17 cellular contexts compared by ENCODE assay signal in the genomic region with DNA sequence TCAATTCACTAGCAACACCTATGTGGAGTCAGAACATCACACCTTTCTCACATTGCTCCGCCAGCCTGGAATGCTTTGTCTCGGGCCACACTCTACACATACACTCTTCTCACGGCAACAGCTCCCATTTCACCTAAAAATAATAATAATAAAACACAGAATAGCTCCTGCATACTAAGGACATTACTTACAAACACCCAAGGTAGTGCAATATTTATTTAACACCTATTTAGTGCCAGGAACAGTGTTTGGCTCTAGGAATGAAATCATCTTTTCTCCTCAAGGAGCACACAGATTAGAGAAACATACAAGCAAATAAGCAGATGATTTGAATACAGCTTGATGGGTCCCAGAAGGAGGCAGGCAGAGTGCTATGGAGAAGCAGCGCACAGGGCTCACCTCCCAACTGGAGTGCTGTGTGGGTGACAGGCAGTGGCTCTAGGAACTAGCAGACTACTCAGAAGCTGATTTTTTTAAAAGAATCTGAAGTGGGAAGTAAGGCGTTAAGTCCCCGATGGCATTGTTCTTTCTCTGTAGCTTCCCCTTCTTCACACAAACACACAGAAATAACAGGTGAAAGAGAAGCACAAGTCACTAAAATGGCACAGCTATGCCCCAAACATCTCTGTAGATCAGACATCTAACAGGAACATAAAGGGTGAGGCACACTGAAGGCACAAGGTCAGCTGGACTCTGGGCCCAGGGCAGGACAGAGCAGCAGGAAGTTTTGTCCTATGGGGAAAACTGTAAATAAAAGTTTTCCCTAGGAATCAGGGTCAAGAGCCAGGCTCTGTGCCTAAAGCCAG. TPM values are rescaled to one million over a fixed set of nuclear protein-coding genes. Genes with fewer than 3 reads are reported as not detected.
DNase-seq lines count a peak whose midpoint lies in the region; ATAC-seq, FAIRE-seq and TF ChIP-seq lines count a peak whose summit lies in the region.
"Had no signal": no experiment of that assay in that cellular context is flagged by ENCODE, and none has a peak within 500 bp of the region (broad histone marks: within the 10 kb centered on the region; RNA-seq: fewer than 3 reads in every experiment).

No MANE protein-coding gene starts in this region.

- TF ChIP-seq POLR2A in H1 (IDR thresholded peaks at IDR 0.05; ENCODE audit: control extremely low read depth in 1 of 2, low read depth in 2 of 2, low read length in 2 of 2) (no peak), transverse colon (IDR thresholded peaks at IDR 0.05) (no peak)

- no peak for TF ChIP-seq RAD21 in H1 (IDR thresholded peaks at IDR 0.05 in 1 of 2, conservative IDR thresholded peaks at IDR 0.05 in 1 of 2; ENCODE audit: low read depth in 2 of 2, low read length in 2 of 2)

- peaks cover 4% of the 10 kb centered on the region; the same call in 1 of the 2 replicates for H3K79me1 ChIP-seq in H1 (ENCODE audit: low read depth, low read length)

- H3K4ac ChIP-seq in H1 (replicated peaks; ENCODE audit: insufficient read length, low read depth, low read length) = no peak overlapping the region

- DNase-seq in Karpas-422 (no peak), H1 (ENCODE audit: low read depth in 1 of 2, low spot score in 2 of 2) (no peak), pons (ENCODE audit: low spot score) (peak; percentile 33), transverse colon (no peak), tibial artery (no peak)
- DNase-seq: activated naive CD4-positive, alpha-beta T cell treated with anti-CD3 and anti-CD28 coated beads for 36 hours; CD8-positive, alpha-beta memory T cell; naive thymus-derived CD4-positive, alpha-beta T cell; NCI-H187; NCI-H69; stimulated activated CD4-positive, alpha-beta T cell treated with anti-CD3 and anti-CD28 coated beads, Interleukin-4, amount 100 ng/mL, for 24 hours; stimulated activated naive CD8-positive, alpha-beta T cell treated with anti-CD3 and anti-CD28 coated beads, Interleukin-15, Interleukin-2, amounts not matched to agents 100 U/mL and 50 U/mL, for 24 hours had no signal

- H2BK12ac ChIP-seq in H1 (ENCODE audit: low read depth, low read length) = no peak overlapping the region

- peak overlapping the region; percentile 38 for H3K9ac ChIP-seq in Karpas-422 (ENCODE audit: low read length)
- H3K9ac ChIP-seq in H1 (replicated peaks in 1 of 4; ENCODE audit: extremely low read depth in 1 of 4, low read depth in 3 of 4, low read length in 3 of 4) = no peak overlapping the region; a peak in 1 of 7 replicates

- H3K23me2 ChIP-seq in H1 (ENCODE audit: low read depth, low read length) = no peaks in the 10 kb centered on the region

- H3K36me3 ChIP-seq in Karpas-422 (ENCODE audit: insufficient read depth, low read length) = peaks cover 46% of the 10 kb centered on the region
- peaks cover 0 to 5% (median 0%) of the 10 kb centered on the region in 4 experiments; a peak in 1 of 8 replicates for H3K36me3 ChIP-seq in H1 (ENCODE audit: control insufficient read depth in 2 of 4, insufficient read depth in 4 of 4, low read length in 3 of 4)
- no peaks in the 10 kb centered on the region for H3K36me3 ChIP-seq in transverse colon
- H3K36me3 ChIP-seq in tibial artery = no peaks in the 10 kb centered on the region
- H3K36me3 ChIP-seq: gastroesophageal sphincter had no signal

- TF ChIP-seq CTCF in H1 (IDR thresholded peaks at IDR 0.05; ENCODE audit: control extremely low read depth in 1 of 3, insufficient read depth in 1 of 3, low read depth in 1 of 3, low read length in 3 of 3) = no peak
- no peak for TF ChIP-seq CTCF in transverse colon (IDR thresholded peaks at IDR 0.05)
- no peak for TF ChIP-seq CTCF in tibial artery (IDR thresholded peaks at IDR 0.05)

- H3K27ac ChIP-seq in Karpas-422 (ENCODE audit: low read length) = peak overlapping the region; percentile 71
- 0 out of 2 replicates have a peak overlapping the region, but pooled peaks have one; percentile 47 for H3K27ac ChIP-seq in H1 (ENCODE audit: low read depth, low read length)
- no peak overlapping the region for H3K27ac ChIP-seq in transverse colon
- H3K27ac ChIP-seq in tibial artery = no peak overlapping the region
- H3K27ac ChIP-seq: gastroesophageal sphincter had no signal

- H4K91ac ChIP-seq in H1 (replicated peaks; ENCODE audit: insufficient read length, low read length) = no peak overlapping the region

- H4K5ac ChIP-seq in H1 (ENCODE audit: insufficient read length, low read depth, low read length) = no peak overlapping the region

- no peaks in the 10 kb centered on the region for H4K20me1 ChIP-seq in Karpas-422 (ENCODE audit: insufficient read depth, low read depth, low read length)
- H4K20me1 ChIP-seq in H1 (replicated peaks in 1 of 2; ENCODE audit: control insufficient read depth in 1 of 2, insufficient read depth in 2 of 2, low read length in 2 of 2) = peaks cover 2 to 7% of the 10 kb centered on the region in 2 experiments

- H3K56ac ChIP-seq in H1 (replicated peaks; ENCODE audit: insufficient read length, low read depth, low read length) = no peak overlapping the region

- H3K9me3 ChIP-seq in Karpas-422 (ENCODE audit: low read length) (no peaks in the 10 kb centered on the region), H1 (ENCODE audit: insufficient read depth in 2 of 2, low read depth in 1 of 2, low read length in 1 of 2) (no peaks in the 10 kb centered on the region), transverse colon (no peaks in the 10 kb centered on the region), tibial artery (no peaks in the 10 kb centered on the region)
- H3K9me3 ChIP-seq: gastroesophageal sphincter had no signal

- H3K4me2 ChIP-seq in Karpas-422 (ENCODE audit: low read depth, low read length, poor library complexity, severe bottlenecking) (peak overlapping the region; percentile 35), H1 (ENCODE audit: insufficient read depth in 1 of 2, low read depth in 2 of 2, low read length in 2 of 2) (no peak overlapping the region)

- H2BK20ac ChIP-seq in H1 (ENCODE audit: low read length) = no peak overlapping the region

- ATAC-seq in GM18868 (IDR thresholded peaks at IDR 0.05; ENCODE audit: unreplicated experiment) = peak; percentile 27
- ATAC-seq in HG03571 (IDR thresholded peaks at IDR 0.05; ENCODE audit: unreplicated experiment) = no peak
- ATAC-seq: gastroesophageal sphincter; naive thymus-derived CD4-positive, alpha-beta T cell; stimulated activated naive CD8-positive, alpha-beta T cell treated with anti-CD3 and anti-CD28 coated beads, Interleukin-15, Interleukin-2, amounts not matched to agents 100 U/mL and 50 U/mL, for 24 hours had no signal

- no peak for TF ChIP-seq EP300 in H1 (IDR thresholded peaks at IDR 0.05; ENCODE audit: borderline replicate concordance in 1 of 2, low read depth in 2 of 2, low read length in 2 of 2)
- no peak for TF ChIP-seq EP300 in transverse colon (IDR thresholded peaks at IDR 0.05; ENCODE audit: low read depth)

- 88% methylated on average over 6 of the region's 6 CpGs; no CpG with 5 or more reads in 1 of the 2 experiments for WGBS in H1 (ENCODE audit: extremely low coverage in 1 of 2, insufficient coverage in 1 of 2, insufficient read length in 1 of 2, insufficient replicate concordance in 2 of 2, low coverage in 1 of 2, low lambda C conversion rate in 2 of 2, missing lambda C conversion rate in 1 of 2), 2 experiments
- WGBS in transverse colon (ENCODE audit: low coverage in 1 of 2), 2 donors = 88 to 93% methylated on average over 6 of the region's 6 CpGs

- H2AK5ac ChIP-seq in H1 (ENCODE audit: low read depth, low read length) = no peak overlapping the region

- intact Hi-C loops in transverse colon (cut with DNase I; ENCODE audit: low total_unique reads) = no loop called here
- intact Hi-C loops in tibial artery (cut with DNase I; ENCODE audit: low total_unique reads) = no loop called here

- H3K18ac ChIP-seq in H1 (ENCODE audit: extremely low read depth, low read length) = no peak overlapping the region

- H3K4me3 ChIP-seq in Karpas-422 (ENCODE audit: low read length) (no peak overlapping the region), H1 (ENCODE audit: extremely low read depth in 1 of 4, insufficient read depth in 2 of 4, low read depth in 3 of 4, low read length in 4 of 4) (no peak overlapping the region), transverse colon (no peak overlapping the region), tibial artery (no peak overlapping the region)
- H3K4me3 ChIP-seq: gastroesophageal sphincter had no signal

- H2BK15ac ChIP-seq in H1 (ENCODE audit: low read length) = no peak overlapping the region

- H3K9me2 ChIP-seq in Karpas-422 (replicated peaks; ENCODE audit: insufficient read depth, low read length) = no peaks in the 10 kb centered on the region

- POLR2A ChIA-PET in H1 (lab: Charles Lee; ENCODE audit: partially characterized antibody) = interaction anchor here (0.8 to 0.9 kb wide), 2 partner anchors 13 to 14 kb away, joined by 3 read pairs; no protein-coding TSS in a partner anchor

- H2BK120ac ChIP-seq in H1 (replicated peaks; ENCODE audit: low read depth, low read length) = no peak overlapping the region

- in situ Hi-C loops in transverse colon (cut with MboI; ENCODE audit: low pct_ligation_motif_present in 1 of 4, low pct_unique_long_range_greater_than_20kb in 1 of 4, low sequenced_read_pairs in 3 of 4) = no loop called here

- H3K79me2 ChIP-seq in Karpas-422 (ENCODE audit: low read length) = peaks cover 99% of the 10 kb centered on the region
- H3K79me2 ChIP-seq in H1 (ENCODE audit: control insufficient read depth in 1 of 2, insufficient read depth in 2 of 2, low read length in 2 of 2) = peaks cover 0 to 95% of the 10 kb centered on the region in 2 experiments; a peak in 3 of 4 replicates

- no peaks in the 10 kb centered on the region for H3K27me3 ChIP-seq in Karpas-422 (ENCODE audit: low read length)
- no peaks in the 10 kb centered on the region for H3K27me3 ChIP-seq in H1 (replicated peaks in 1 of 4; ENCODE audit: control insufficient read depth in 3 of 4, extremely low read depth in 1 of 4, insufficient read depth in 3 of 4, low read length in 3 of 4)
- H3K27me3 ChIP-seq in transverse colon = no peaks in the 10 kb centered on the region
- H3K27me3 ChIP-seq in tibial artery = no peaks in the 10 kb centered on the region
- H3K27me3 ChIP-seq: gastroesophageal sphincter had no signal

- H2AFZ ChIP-seq in Karpas-422 (ENCODE audit: low read length) = no peak overlapping the region
- H2AFZ ChIP-seq in H1 (ENCODE audit: low read length) = no peak overlapping the region

- H3K23ac ChIP-seq in H1 (ENCODE audit: insufficient read length) = peak overlapping the region; percentile 96

- FAIRE-seq in H1 (lab: Jason Lieb, UNC) = no peak
- FAIRE-seq: bronchial epithelial cell, TTC549 had no signal

- H3K4me1 ChIP-seq in Karpas-422 (ENCODE audit: low read length) (peaks cover 91% of the 10 kb centered on the region), H1 (replicated peaks in 1 of 4; ENCODE audit: control insufficient read depth in 3 of 4, insufficient read depth in 4 of 4, low read length in 3 of 4) (peaks cover 0 to 7% (median 1%) of the 10 kb centered on the region in 4 experiments; a peak in 4 of 7 replicates), transverse colon (peaks cover 0 to 19% (median 6%) of the 10 kb centered on the region in 4 donors), tibial artery (no peaks in the 10 kb centered on the region)

- no peak overlapping the region for H3K14ac ChIP-seq in H1 (ENCODE audit: insufficient read length)

- H2BK5ac ChIP-seq in H1 (ENCODE audit: low read depth, low read length) = no peak overlapping the region

- CTCF ChIA-PET in H1 (lab: Charles Lee; ENCODE audit: partially characterized antibody) = interaction anchor here (0.8 to 1.6 kb wide), 2 partner anchors 14 to 84 kb away, joined by 4 to 5 read pairs; no protein-coding TSS in a partner anchor

- H4K8ac ChIP-seq in H1 (ENCODE audit: extremely low read depth, insufficient read depth, low read length) = no peak overlapping the region

RNA-seq across cellular contexts. Expression of a gene that starts 16.7 kb away (rescaled TPM):
- 54.3 and 63.9 TPM in 2 replicates for total RNA-seq in Karpas-422 (2014; rRNA removed; shearing (Covaris generic); ENCODE audit: low replicate concordance)
- total RNA-seq in H1 (2021; fragmentation: NEBNext Ultra II Directional; extraction: Animal tissue kit (Norgen Biotek cat#: 25700)) = 27.6 and 28.8 TPM in 2 replicates
- 9.8 and 10.9 TPM in 2 replicates for polyA plus RNA-seq in H1 (2011; rRNA removed)
- polyA plus RNA-seq in H1 (2011; cell fraction: cytosol; rRNA removed) = 10.8 TPM
- 15.8 TPM for polyA plus RNA-seq in H1 (2011; cell fraction: nucleus; rRNA removed)
- 11.7 to 20.3 TPM (median 14.8 TPM) in 4 replicates for polyA plus RNA-seq in H1 (2012, experiment 1 of 2)
- polyA plus RNA-seq in H1 (2012, experiment 2 of 2) = 2.5 TPM
- polyA plus RNA-seq in H1 (2013, experiment 1 of 2) = 16.5 TPM
- 17.4 TPM for polyA plus RNA-seq in H1 (2013, experiment 2 of 2)
- 17.5 and 19.8 TPM in 2 replicates for polyA minus RNA-seq in H1 (2011; rRNA and poly(A)+ RNA removed)
- polyA minus RNA-seq in H1 (2011; cell fraction: cytosol; rRNA and poly(A)+ RNA removed) = 10.4 TPM
- 33.2 TPM for polyA minus RNA-seq in H1 (2011; cell fraction: nucleus; rRNA and poly(A)+ RNA removed)
- 10 to 100 TPM; 17.3 to 45.8 (median 26.6) TPM for total RNA-seq in transverse colon

Comparison
In these comparisons a context has a peak if more than half of its experiments do, and no peak if none do; other contexts are left out.
1. H3K27ac ChIP-seq: peak in Karpas-422 (single experiment) and H1 (single experiment); none in transverse colon (0 of 4) and tibial artery (0 of 2).